Comparison of ENCODE assay signal across 18 cellular contexts in genomic region chr1:88979054-88979748, GRCh38. TPM values are rescaled to one million over a fixed set of nuclear protein-coding genes. Genes with fewer than 3 reads are reported as not detected.
DNase-seq lines count a peak whose midpoint lies in the region; ATAC-seq and TF ChIP-seq lines count a peak whose summit lies in the region.
"Had no signal": no experiment of that assay in that cellular context is flagged by ENCODE, and none has a peak within 500 bp of the region (broad histone marks: within the 10 kb centered on the region; RNA-seq: fewer than 3 reads in every experiment).

No MANE protein-coding gene starts in this region.

- H3K4me1 ChIP-seq in SK-N-SH (ENCODE audit: control insufficient read depth in 1 of 2, insufficient read depth in 2 of 2, low read depth in 1 of 2, low read length in 1 of 2) = peaks cover 4 to 23% of the 10 kb centered on the region in 2 experiments; a peak in 3 of 4 replicates
- H3K4me1 ChIP-seq in CD8-positive, alpha-beta memory T cell (ENCODE audit: insufficient read depth, low read length) = peaks cover 6% of the 10 kb centered on the region
- H3K4me1 ChIP-seq: neural progenitor cell had no signal

- H4K20me1 ChIP-seq in SK-N-SH (ENCODE audit: insufficient read depth) = peaks cover 8% of the 10 kb centered on the region; the same call in 1 of the 2 replicates

- no peaks in the 10 kb centered on the region for H3K27me3 ChIP-seq in SK-N-SH (ENCODE audit: insufficient read depth)
- H3K27me3 ChIP-seq in CD8-positive, alpha-beta memory T cell (ENCODE audit: insufficient read depth, low read length, poor library complexity, severe bottlenecking) = no peaks in the 10 kb centered on the region
- H3K27me3 ChIP-seq: neural progenitor cell had no signal

- TF ChIP-seq EP300 in SK-N-SH (IDR thresholded peaks at IDR 0.05; ENCODE audit: borderline replicate concordance in 1 of 2, low read depth in 1 of 2, low read length in 1 of 2) = no peak; a peak in 1 of 4 replicates

- H3K36me3 Mint-ChIP-seq in activated naive CD4-positive, alpha-beta T cell treated with anti-CD3 and anti-CD28 coated beads, Interleukin-2, amount 50 U/mL, for 24 hours = peaks cover 26% of the 10 kb centered on the region
- peaks cover 0 to 65% (median 26%) of the 10 kb centered on the region in 3 donors for H3K36me3 Mint-ChIP-seq in CD8-positive, alpha-beta memory T cell

- H3K9me3 Mint-ChIP-seq in activated naive CD4-positive, alpha-beta T cell treated with anti-CD3 and anti-CD28 coated beads, Interleukin-2, amount 50 U/mL, for 24 hours = no peaks in the 10 kb centered on the region
- H3K9me3 Mint-ChIP-seq in stimulated activated naive CD8-positive, alpha-beta T cell treated with anti-CD3 and anti-CD28 coated beads, Interleukin-15, amount 100 ng/mL, for 72 hours = peaks cover 0 to 7% of the 10 kb centered on the region in 2 donors
- no peaks in the 10 kb centered on the region for H3K9me3 Mint-ChIP-seq in CD8-positive, alpha-beta memory T cell
- H3K9me3 Mint-ChIP-seq: dendritic cell treated with granulocyte-macrophage colony-stimulating factor and Interleukin-4, amounts not matched to agents 40 ng/mL and 50 ng/mL, for 4 days; stimulated activated memory B cell treated with anti-CD40 and anti-IgM and Interleukin-4, amounts not matched to agents 10 μg/mL and 1 μg/mL and 100 μg/mL, for 72 hours had no signal

- H3K4me1 Mint-ChIP-seq in activated naive CD4-positive, alpha-beta T cell treated with anti-CD3 and anti-CD28 coated beads, Interleukin-2, amount 50 U/mL, for 24 hours = peaks cover 48% of the 10 kb centered on the region
- H3K4me1 Mint-ChIP-seq in stimulated activated naive CD8-positive, alpha-beta T cell treated with anti-CD3 and anti-CD28 coated beads, Interleukin-15, amount 100 ng/mL, for 72 hours = peaks cover 83% of the 10 kb centered on the region
- peaks cover 30 to 62% (median 52%) of the 10 kb centered on the region in 3 donors for H3K4me1 Mint-ChIP-seq in CD8-positive, alpha-beta memory T cell
- H3K4me1 Mint-ChIP-seq: neural progenitor cell had no signal

- no peaks in the 10 kb centered on the region for H3K9me2 ChIP-seq in SK-N-SH

- TF ChIP-seq CTCF in SK-N-SH (IDR thresholded peaks at IDR 0.05) = no peak
- TF ChIP-seq CTCF in choroid plexus epithelial cell (conservative IDR thresholded peaks at IDR 0.05; ENCODE audit: low read depth, low read length) = no peak

- no peak for DNase-seq in activated naive CD4-positive, alpha-beta T cell treated with Interleukin-2 at 50 U/mL for 16 hours
- DNase-seq in SK-N-SH (no peak), choroid plexus epithelial cell (ENCODE audit: low read depth) (peak; percentile 53), Right ventricle myocardium inferior (ENCODE audit: missing footprints) (no peak), SKM-1 treated with dmso at 0.1 percent for 144 hours (lab: John Stamatoyannopoulos, UW; ENCODE audit: unreplicated experiment) (no peak)
- DNase-seq in stimulated activated naive CD8-positive, alpha-beta T cell treated with anti-CD3 and anti-CD28 coated beads, Interleukin-15, amount 100 ng/mL, for 72 hours = no peak
- no peak for DNase-seq in CD8-positive, alpha-beta memory T cell
- DNase-seq: activated CD8-positive, alpha-beta memory T cell treated with anti-CD3 and anti-CD28 coated beads, Interleukin-2, amount 50 U/mL, for 4 hours; anterior cingulate cortex; NK-92 treated with Interleukin-12 subunit alpha and Interleukin-12 subunit beta, amount 100 ng/mL, for 24 hours had no signal

- H3F3A ChIP-seq in SK-N-SH (replicated peaks; ENCODE audit: insufficient read depth) = peaks cover 6% of the 10 kb centered on the region

- H2AFZ ChIP-seq in SK-N-SH (ENCODE audit: low read depth) = no peak overlapping the region
- H2AFZ ChIP-seq: neural progenitor cell had no signal

- H3K27ac Mint-ChIP-seq in activated naive CD4-positive, alpha-beta T cell treated with anti-CD3 and anti-CD28 coated beads, Interleukin-2, amount 50 U/mL, for 24 hours = peak overlapping the region; percentile 51
- H3K27ac Mint-ChIP-seq in stimulated activated naive CD8-positive, alpha-beta T cell treated with anti-CD3 and anti-CD28 coated beads, Interleukin-15, amount 100 ng/mL, for 72 hours = peak overlapping the region in 1 of 2 donors; percentile 58
- peak overlapping the region in 4 of 8 donors; percentile 11 to 32 (median 23) for H3K27ac Mint-ChIP-seq in CD8-positive, alpha-beta memory T cell
- H3K27ac Mint-ChIP-seq: dendritic cell treated with granulocyte-macrophage colony-stimulating factor and Interleukin-4, amounts not matched to agents 40 ng/mL and 50 ng/mL, for 4 days; neural progenitor cell; stimulated activated memory B cell treated with anti-CD40 and anti-IgM and Interleukin-4, amounts not matched to agents 10 μg/mL and 1 μg/mL and 100 μg/mL, for 72 hours had no signal

- H3K4me3 ChIP-seq in SK-N-SH (ENCODE audit: low read depth in 2 of 2, low read length in 1 of 2) = no peak overlapping the region
- H3K4me3 ChIP-seq in choroid plexus epithelial cell (ENCODE audit: low read depth, low read length) = no peak overlapping the region
- H3K4me3 ChIP-seq in CD8-positive, alpha-beta memory T cell (ENCODE audit: low read length) = no peak overlapping the region
- H3K4me3 ChIP-seq: lung, neural progenitor cell had no signal

- POLR2A ChIA-PET in SK-N-SH (lab: Yijun Ruan, JAX) = no interaction called here
- POLR2A ChIA-PET in CD8-positive, alpha-beta memory T cell (lab: Charles Lee) = no interaction called here

- no peaks in the 10 kb centered on the region for H3K9me3 ChIP-seq in SK-N-SH
- no peaks in the 10 kb centered on the region for H3K9me3 ChIP-seq in CD8-positive, alpha-beta memory T cell (ENCODE audit: low read length)

- H3K4me2 ChIP-seq in SK-N-SH = peak overlapping the region; percentile 16; the same call in 1 of the 2 replicates
- H3K4me2 ChIP-seq: neural progenitor cell had no signal

- H3K27ac ChIP-seq in SK-N-SH (ENCODE audit: low read depth in 2 of 2, low read length in 1 of 2) = peak overlapping the region in 1 of 2 experiments; percentile 52; a peak in 1 of 4 replicates
- H3K27ac ChIP-seq in CD8-positive, alpha-beta memory T cell (ENCODE audit: low read depth, low read length) = no peak overlapping the region
- H3K27ac ChIP-seq: neural progenitor cell, VCaP had no signal

- no peak overlapping the region for H3K4me3 Mint-ChIP-seq in activated naive CD4-positive, alpha-beta T cell treated with anti-CD3 and anti-CD28 coated beads, Interleukin-2, amount 50 U/mL, for 24 hours
- H3K4me3 Mint-ChIP-seq in stimulated activated naive CD8-positive, alpha-beta T cell treated with anti-CD3 and anti-CD28 coated beads, Interleukin-15, amount 100 ng/mL, for 72 hours = peak overlapping the region; percentile 29 to 57
- H3K4me3 Mint-ChIP-seq in CD8-positive, alpha-beta memory T cell = no peak overlapping the region
- H3K4me3 Mint-ChIP-seq: dendritic cell treated with granulocyte-macrophage colony-stimulating factor and Interleukin-4, amounts not matched to agents 40 ng/mL and 50 ng/mL, for 4 days; neural progenitor cell; stimulated activated memory B cell treated with anti-CD40 and anti-IgM and Interleukin-4, amounts not matched to agents 10 μg/mL and 1 μg/mL and 100 μg/mL, for 72 hours had no signal

- H3K27me3 Mint-ChIP-seq in activated naive CD4-positive, alpha-beta T cell treated with anti-CD3 and anti-CD28 coated beads, Interleukin-2, amount 50 U/mL, for 24 hours = no peaks in the 10 kb centered on the region
- no peaks in the 10 kb centered on the region for H3K27me3 Mint-ChIP-seq in stimulated activated naive CD8-positive, alpha-beta T cell treated with anti-CD3 and anti-CD28 coated beads, Interleukin-15, amount 100 ng/mL, for 72 hours
- peaks cover 0 to 1% of the 10 kb centered on the region in 2 donors for H3K27me3 Mint-ChIP-seq in CD8-positive, alpha-beta memory T cell
- H3K27me3 Mint-ChIP-seq: dendritic cell treated with granulocyte-macrophage colony-stimulating factor and Interleukin-4, amounts not matched to agents 40 ng/mL and 50 ng/mL, for 4 days; stimulated activated memory B cell treated with anti-CD40 and anti-IgM and Interleukin-4, amounts not matched to agents 10 μg/mL and 1 μg/mL and 100 μg/mL, for 72 hours had no signal

- intact Hi-C loops in Right ventricle myocardium inferior (cut with DNase I) = no loop called here

- H3K36me3 ChIP-seq in SK-N-SH (replicated peaks in 1 of 2; ENCODE audit: control insufficient read depth in 1 of 2, insufficient read depth in 2 of 2, low read length in 1 of 2) = peaks cover 8 to 16% of the 10 kb centered on the region in 2 experiments
- H3K36me3 ChIP-seq in CD8-positive, alpha-beta memory T cell (ENCODE audit: insufficient read depth, low read length) = peaks cover 5% of the 10 kb centered on the region
- H3K36me3 ChIP-seq: neural progenitor cell had no signal

- 72% methylated on average over 2 of the region's 2 CpGs for WGBS in SK-N-SH (ENCODE audit: low lambda C conversion rate)

- no peak for TF ChIP-seq RAD21 in SK-N-SH (IDR thresholded peaks at IDR 0.05; ENCODE audit: low read length)

- CTCF ChIA-PET in SK-N-SH (lab: Yijun Ruan, JAX) = no interaction called here
- CTCF ChIA-PET in CD8-positive, alpha-beta memory T cell (lab: Charles Lee) = no interaction called here

- peaks cover 63% of the 10 kb centered on the region for H3K79me2 ChIP-seq in SK-N-SH (ENCODE audit: insufficient read depth)

- H3K9ac ChIP-seq in SK-N-SH = no peak overlapping the region
- H3K9ac ChIP-seq: neural progenitor cell had no signal

- peak; percentile 47 for ATAC-seq in stimulated activated naive CD8-positive, alpha-beta T cell treated with anti-CD3 and anti-CD28 coated beads, Interleukin-15, amount 100 ng/mL, for 72 hours
- no peak for ATAC-seq in Right ventricle myocardium inferior
- ATAC-seq: esophagus mucosa; sciatic nerve; stimulated activated memory B cell treated with anti-CD40 and anti-IgM and Interleukin-4, amounts not matched to agents 10 μg/mL and 1 μg/mL and 100 μg/mL, for 72 hours had no signal

TF ChIP-seq in SK-N-SH, 30 proteins besides CTCF, POLR2A, EP300 and RAD21 (continues in another document):
- 0 out of 2 replicates have a peak, but pooled peaks have one; percentile 20 for TF ChIP-seq JUND (IDR thresholded peaks at IDR 0.05)

RNA-seq across cellular contexts. Expression of gene KYAT3, which starts 13.2 kb away (rescaled TPM):
- 20.8 and 24.4 TPM in 2 replicates for polyA plus RNA-seq in SK-N-SH (2012; rRNA removed)
- 30.2 and 40.0 TPM in 2 replicates for polyA plus RNA-seq in SK-N-SH (2012; cell fraction: cytosol; rRNA removed)
- polyA plus RNA-seq in SK-N-SH (2012; cell fraction: nucleus; rRNA removed) = 12.9 and 26.6 TPM in 2 replicates
- 10 to 100 TPM; 56.1 to 62.0 TPM for total RNA-seq in CD8-positive, alpha-beta memory T cell
- polyA plus RNA-seq in CD8-positive, alpha-beta memory T cell = 25.9 TPM
- 6.8 TPM for total RNA-seq in Right ventricle myocardium inferior

RNA-seq across cellular contexts. Expression of gene RBMXL1, which starts 13.2 kb away (rescaled TPM):
- polyA plus RNA-seq in SK-N-SH (2012; rRNA removed) = 3.3 and 3.6 TPM in 2 replicates
- polyA plus RNA-seq in SK-N-SH (2012; cell fraction: cytosol; rRNA removed) = 4.3 and 4.8 TPM in 2 replicates
- polyA plus RNA-seq in SK-N-SH (2012; cell fraction: nucleus; rRNA removed) = 2.9 and 4.3 TPM in 2 replicates
- 10 to 100 TPM; 25.6 to 27.0 TPM for total RNA-seq in CD8-positive, alpha-beta memory T cell
- polyA plus RNA-seq in CD8-positive, alpha-beta memory T cell = 10.2 TPM
- total RNA-seq in Right ventricle myocardium inferior = 10.7 TPM

RNA-seq across cellular contexts. Expression of gene GBP3, which starts 43.5 kb away (rescaled TPM):
- 8.5 and 13.7 TPM in 2 replicates for polyA plus RNA-seq in SK-N-SH (2012; rRNA removed)
- 10.7 and 11.7 TPM in 2 replicates for polyA plus RNA-seq in SK-N-SH (2012; cell fraction: cytosol; rRNA removed)
- 10.6 and 18.9 TPM in 2 replicates for polyA plus RNA-seq in SK-N-SH (2012; cell fraction: nucleus; rRNA removed)
- total RNA-seq in CD8-positive, alpha-beta memory T cell = 10 to 100 TPM in 1 of 2 experiments, 1 to 10 TPM in 1; 8.4 to 12.1 TPM
- polyA plus RNA-seq in CD8-positive, alpha-beta memory T cell = 16.8 TPM
- total RNA-seq in Right ventricle myocardium inferior = 9.3 TPM

Comparison
In these comparisons a context has a peak if more than half of its experiments do, and no peak if none do; other contexts are left out.
1. H3K4me3 Mint-ChIP-seq: peak in stimulated activated naive CD8-positive, alpha-beta T cell treated with anti-CD3 and anti-CD28 coated beads, Interleukin-15, amount 100 ng/mL, for 72 hours (2 of 2); none in activated naive CD4-positive, alpha-beta T cell treated with anti-CD3 and anti-CD28 coated beads, Interleukin-2, amount 50 U/mL, for 24 hours (single experiment) and CD8-positive, alpha-beta memory T cell (0 of 7).